Comparison of ENCODE assay signal across 9 cellular contexts in the genomic region with DNA sequence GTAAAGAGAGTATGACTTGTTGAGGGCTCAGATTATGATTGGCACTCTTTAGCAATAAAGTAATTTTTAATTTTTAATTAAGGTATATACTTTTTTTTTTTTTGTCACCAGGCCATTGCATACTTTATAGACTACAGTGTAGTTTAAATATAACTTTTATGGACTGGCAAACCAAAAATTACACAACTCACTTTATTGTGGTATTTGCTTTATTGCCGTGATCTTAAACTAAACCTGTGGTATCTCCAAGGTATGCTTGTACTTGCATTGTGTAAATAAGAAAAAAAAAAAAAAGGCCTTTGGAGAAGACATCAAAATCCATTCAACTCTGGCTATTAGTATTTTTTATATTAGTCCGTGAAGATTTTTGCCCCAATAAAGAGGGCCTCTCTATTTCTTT.
"Had no signal": no experiment of that assay in that cellular context is flagged by ENCODE, and none has a peak within 500 bp of the region (broad histone marks: within the 10 kb centered on the region; RNA-seq: fewer than 3 reads in every experiment).

No MANE protein-coding gene starts in this region.

- H3K9ac ChIP-seq: GM23248 had no signal

- H3K27me3 Mint-ChIP-seq: IgD-negative memory B cell had no signal

- H3K4me1 ChIP-seq: HAP-1 had no signal

- H3K36me3 ChIP-seq: HAP-1 had no signal

- H2AFZ ChIP-seq: GM23248 had no signal

- ATAC-seq: HCT116, HepG2 had no signal

- H3K27ac ChIP-seq: GM23248, HL-60 had no signal

- H3K36me3 Mint-ChIP-seq: IgD-negative memory B cell had no signal

- DNase-seq: GM23248, GOT3, H7, HFFc6 had no signal

- H3K4me1 Mint-ChIP-seq: IgD-negative memory B cell had no signal

- H3K4me3 Mint-ChIP-seq: HFFc6, IgD-negative memory B cell had no signal

- H3K4me3 ChIP-seq: GM23248, HAP-1 had no signal

- H3K27ac Mint-ChIP-seq: HFFc6, IgD-negative memory B cell had no signal
